ENCODE assay signal across 7 cellular contexts in the genomic region with DNA sequence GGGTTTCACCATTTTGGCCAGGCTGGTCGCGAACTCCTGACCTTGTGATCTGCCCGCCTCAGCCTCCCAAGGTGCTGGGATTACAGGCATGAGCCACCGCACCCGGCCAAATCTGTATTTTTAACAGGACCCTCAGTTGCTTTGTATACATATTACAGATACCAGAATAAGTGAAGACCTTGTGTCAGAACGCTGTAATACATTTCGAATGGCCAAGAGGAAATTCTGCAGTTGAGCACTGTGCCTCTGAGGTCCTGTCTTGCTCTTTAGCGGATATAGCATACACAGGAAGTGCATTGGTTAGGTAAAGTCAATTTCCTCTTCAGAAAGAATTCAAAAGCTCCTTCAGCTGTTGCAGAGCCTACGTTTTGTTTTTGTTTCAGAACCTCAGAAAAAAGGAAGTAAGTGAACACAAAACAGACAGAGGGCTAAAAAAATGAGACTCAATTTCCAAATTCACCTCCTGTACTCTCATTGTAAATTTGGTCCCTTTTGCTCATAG. TPM values are rescaled to one million over a fixed set of nuclear protein-coding genes. Genes with fewer than 3 reads are reported as not detected.
DNase-seq lines count a peak whose midpoint lies in the region; ATAC-seq and TF ChIP-seq lines count a peak whose summit lies in the region.

No MANE protein-coding gene starts in this region.

- DNase-seq in type B pancreatic cell (ENCODE audit: extremely low spot score, unreplicated experiment) (no peak), iPS-NIHi7 (ENCODE audit: extremely low spot score) (no peak), coronary artery (ENCODE audit: low spot score) (no peak)

- H3K4me3 ChIP-seq in mesodermal cell (ENCODE audit: extremely low read depth, insufficient read depth, low read length, poor library complexity, severe bottlenecking) (no peak overlapping the region), coronary artery (no peak overlapping the region)

- no peaks in the 10 kb centered on the region for H3K9me3 Mint-ChIP-seq in T-helper 1 cell treated with Interleukin-12 subunit alpha and Interleukin-12 subunit beta and Interleukin-4 antibody, amounts not matched to agents 30 μg/mL and 1 μg/mL, for 36 hours
- no peaks in the 10 kb centered on the region for H3K9me3 Mint-ChIP-seq in type B pancreatic cell

- H3K36me3 Mint-ChIP-seq in T-helper 1 cell treated with Interleukin-12 subunit alpha and Interleukin-12 subunit beta and Interleukin-4 antibody, amounts not matched to agents 30 μg/mL and 1 μg/mL, for 36 hours (ENCODE audit: low read depth) = peaks cover 20% of the 10 kb centered on the region
- peaks cover 8% of the 10 kb centered on the region for H3K36me3 Mint-ChIP-seq in type B pancreatic cell

- ATAC-seq in GM19035 (IDR thresholded peaks at IDR 0.05; ENCODE audit: unreplicated experiment) (peak; percentile 76), HG02981 (IDR thresholded peaks at IDR 0.05; ENCODE audit: unreplicated experiment) (peak; percentile 85)

- H3K27ac ChIP-seq in mesodermal cell (ENCODE audit: low read depth, low read length, severe bottlenecking) (peak overlapping the region; percentile 49), coronary artery (peak overlapping the region in 1 of 2 donors; percentile 40)

- H3K27me3 Mint-ChIP-seq in T-helper 1 cell treated with Interleukin-12 subunit alpha and Interleukin-12 subunit beta and Interleukin-4 antibody, amounts not matched to agents 30 μg/mL and 1 μg/mL, for 36 hours (ENCODE audit: low read depth) = no peaks in the 10 kb centered on the region
- H3K27me3 Mint-ChIP-seq in type B pancreatic cell = no peaks in the 10 kb centered on the region

- no peak for TF ChIP-seq CTCF in type B pancreatic cell (conservative IDR thresholded peaks at IDR 0.05)
- TF ChIP-seq CTCF in coronary artery (IDR thresholded peaks at IDR 0.05) = no peak

- peaks cover 26% of the 10 kb centered on the region for H3K36me3 ChIP-seq in mesodermal cell (ENCODE audit: control insufficient read depth, insufficient read depth, low read length)

- H3K4me1 ChIP-seq in mesodermal cell (ENCODE audit: control insufficient read depth, insufficient read depth, low read length, poor library complexity, severe bottlenecking) = peaks cover 9% of the 10 kb centered on the region

- no peaks in the 10 kb centered on the region for H3K9me3 ChIP-seq in mesodermal cell (ENCODE audit: control insufficient read depth, low read length)

- peak overlapping the region; percentile 94 for H3K27ac Mint-ChIP-seq in T-helper 1 cell treated with Interleukin-12 subunit alpha and Interleukin-12 subunit beta and Interleukin-4 antibody, amounts not matched to agents 30 μg/mL and 1 μg/mL, for 36 hours
- H3K27ac Mint-ChIP-seq in type B pancreatic cell = no peak overlapping the region

- peaks cover 51% of the 10 kb centered on the region for H3K4me1 Mint-ChIP-seq in T-helper 1 cell treated with Interleukin-12 subunit alpha and Interleukin-12 subunit beta and Interleukin-4 antibody, amounts not matched to agents 30 μg/mL and 1 μg/mL, for 36 hours (ENCODE audit: low read depth)
- H3K4me1 Mint-ChIP-seq in type B pancreatic cell (ENCODE audit: unreplicated experiment) = peaks cover 6% of the 10 kb centered on the region

- WGBS in mesodermal cell (ENCODE audit: insufficient coverage in 2 of 2), 2 experiments = 94% methylated on average over 7 to 9 of the region's 9 CpGs

- H3K4me3 Mint-ChIP-seq in T-helper 1 cell treated with Interleukin-12 subunit alpha and Interleukin-12 subunit beta and Interleukin-4 antibody, amounts not matched to agents 30 μg/mL and 1 μg/mL, for 36 hours = peak overlapping the region; percentile 83
- H3K4me3 Mint-ChIP-seq in type B pancreatic cell = no peak overlapping the region

RNA-seq across cellular contexts. Expression of gene CRLF3, which starts 15.7 kb away (rescaled TPM):
- polyA plus RNA-seq in mesodermal cell (2013, experiment 1 of 2) = 11.2 TPM
- polyA plus RNA-seq in mesodermal cell (2013, experiment 2 of 2) = 11.6 TPM
- total RNA-seq in type B pancreatic cell (ENCODE audit: low replicate concordance) = 7.5 and 9.0 TPM in 2 replicates

RNA-seq across cellular contexts. Expression of gene ATAD5, which starts 22.9 kb away (rescaled TPM):
- polyA plus RNA-seq in mesodermal cell (2013, experiment 1 of 2) = 8.8 TPM
- polyA plus RNA-seq in mesodermal cell (2013, experiment 2 of 2) = 10.6 TPM
- 5.8 and 14.3 TPM in 2 replicates for total RNA-seq in type B pancreatic cell (ENCODE audit: low replicate concordance)
